Comparison of ENCODE assay signal across 17 cellular contexts in genomic region chr12:96378319-96378718, GRCh38. TPM values are rescaled to one million over a fixed set of nuclear protein-coding genes. Genes with fewer than 3 reads are reported as not detected.
A peak's percentile ranks its signal among the peaks of the same experiment; 100 is the strongest.
DNase-seq lines count a peak whose midpoint lies in the region; TF ChIP-seq lines count a peak whose summit lies in the region.
"Had no signal": no experiment of that assay in that cellular context is flagged by ENCODE, and none has a peak within 500 bp of the region (broad histone marks: within the 10 kb centered on the region; RNA-seq: fewer than 3 reads in every experiment).

No MANE protein-coding gene starts in this region.

- H3K9ac ChIP-seq in mammary epithelial cell (ENCODE audit: insufficient read depth, low read length) = no peak overlapping the region

- peak overlapping the region; percentile 94 to 98 (median 97) for H3K27ac Mint-ChIP-seq in CD4-positive, alpha-beta memory T cell
- H3K27ac Mint-ChIP-seq in activated CD4-positive, alpha-beta memory T cell treated with anti-CD3 and anti-CD28 coated beads, Interleukin-2, amount 10 ng/mL, durations not matched to agents 7 days and 5 days = peak overlapping the region; percentile 96
- peak overlapping the region; percentile 73 to 95 (median 92) for H3K27ac Mint-ChIP-seq in immature natural killer cell

- H3K27me3 ChIP-seq in CD4-positive, alpha-beta memory T cell (ENCODE audit: insufficient read depth, low read length) = no peaks in the 10 kb centered on the region
- H3K27me3 ChIP-seq in DOHH2 (ENCODE audit: control insufficient read depth, low read length) (no peaks in the 10 kb centered on the region), mammary epithelial cell (ENCODE audit: insufficient read depth, low read length) (no peaks in the 10 kb centered on the region)
- H3K27me3 ChIP-seq: adrenal gland, BE2C, Peyer's patch had no signal

- H3K4me3 Mint-ChIP-seq in CD4-positive, alpha-beta memory T cell = peak overlapping the region; percentile 92 to 98 (median 94)
- H3K4me3 Mint-ChIP-seq in activated CD4-positive, alpha-beta memory T cell treated with anti-CD3 and anti-CD28 coated beads, Interleukin-2, amount 10 ng/mL, durations not matched to agents 7 days and 5 days = peak overlapping the region; percentile 77
- H3K4me3 Mint-ChIP-seq in immature natural killer cell = peak overlapping the region; percentile 86 to 91 (median 89)

- no peaks in the 10 kb centered on the region for H3K9me3 ChIP-seq in CD4-positive, alpha-beta memory T cell (ENCODE audit: control insufficient read depth in 1 of 2, low read length in 2 of 2)
- H3K9me3 ChIP-seq in DOHH2 (ENCODE audit: control insufficient read depth, insufficient read depth, low read length) (no peaks in the 10 kb centered on the region), mammary epithelial cell (replicated peaks; ENCODE audit: insufficient read depth, low read length) (no peaks in the 10 kb centered on the region)
- H3K9me3 ChIP-seq: adrenal gland, BE2C, Peyer's patch, thoracic aorta had no signal

- peaks cover 88% of the 10 kb centered on the region for H3K4me1 ChIP-seq in CD4-positive, alpha-beta memory T cell (ENCODE audit: insufficient read depth, low read length)
- peaks cover 85% of the 10 kb centered on the region for H3K4me1 ChIP-seq in DOHH2 (ENCODE audit: control insufficient read depth, low read length)
- peaks cover under 1% of the 10 kb centered on the region for H3K4me1 ChIP-seq in mammary epithelial cell (ENCODE audit: insufficient read depth, low read length)
- H3K4me1 ChIP-seq: BE2C had no signal

- no peak overlapping the region for H3K4me3 ChIP-seq in CD4-positive, alpha-beta memory T cell (ENCODE audit: low read length in 2 of 2)
- H3K4me3 ChIP-seq in DOHH2 (ENCODE audit: low read length) = peak overlapping the region; percentile 60
- H3K4me3 ChIP-seq in mammary epithelial cell (replicated peaks in 1 of 3; ENCODE audit: insufficient read depth in 1 of 3, low read depth in 2 of 3, low read length in 3 of 3) = no peak overlapping the region
- H3K4me3 ChIP-seq: adrenal gland, thoracic aorta had no signal

- H3K9me3 Mint-ChIP-seq in CD4-positive, alpha-beta memory T cell = peaks cover 0 to 9% (median 1%) of the 10 kb centered on the region in 8 donors
- peaks cover 19% of the 10 kb centered on the region for H3K9me3 Mint-ChIP-seq in activated CD4-positive, alpha-beta memory T cell treated with anti-CD3 and anti-CD28 coated beads, Interleukin-2, amount 10 ng/mL, durations not matched to agents 7 days and 5 days
- no peaks in the 10 kb centered on the region for H3K9me3 Mint-ChIP-seq in immature natural killer cell

- POLR2A ChIA-PET in CD4-positive, alpha-beta memory T cell (lab: Charles Lee; ENCODE audit: partially characterized antibody) = interaction anchor here (0.6 to 4.9 kb wide), 8 partner anchors 8 to 79 kb away, joined by 3 to 81 read pairs (median 4); partner anchors contain the start of gene CDK17
- POLR2A ChIA-PET in activated CD4-positive, alpha-beta memory T cell treated with anti-CD3 and anti-CD28 coated beads, Interleukin-2, amount 10 ng/mL, durations not matched to agents 7 days and 5 days (lab: Charles Lee) = interaction anchor here (0.6 to 2.4 kb wide), 9 partner anchors 11 to 528 kb away, joined by 3 to 46 read pairs (median 4); partner anchors contain the start of gene CDK17

- peak overlapping the region; percentile 68 for H3K27ac ChIP-seq in CD4-positive, alpha-beta memory T cell (ENCODE audit: low read depth, low read length)
- H3K27ac ChIP-seq in DOHH2 (ENCODE audit: low read depth, low read length) (peak overlapping the region; percentile 83), mammary epithelial cell (ENCODE audit: insufficient read depth, low read depth, low read length) (no peak overlapping the region)
- H3K27ac ChIP-seq: adrenal gland, thoracic aorta had no signal

- no peaks in the 10 kb centered on the region for H3K27me3 Mint-ChIP-seq in CD4-positive, alpha-beta memory T cell
- H3K27me3 Mint-ChIP-seq in activated CD4-positive, alpha-beta memory T cell treated with anti-CD3 and anti-CD28 coated beads, Interleukin-2, amount 10 ng/mL, durations not matched to agents 7 days and 5 days = no peaks in the 10 kb centered on the region
- peaks cover 11 to 55% (median 18%) of the 10 kb centered on the region in 3 donors for H3K27me3 Mint-ChIP-seq in immature natural killer cell (ENCODE audit: low read depth in 3 of 3)

- TF ChIP-seq CTCF in DOHH2 (IDR thresholded peaks at IDR 0.05; ENCODE audit: low read depth, low read length, poor library complexity, severe bottlenecking) (no peak), mammary epithelial cell (conservative IDR thresholded peaks at IDR 0.05 in 1 of 2, IDR thresholded peaks at IDR 0.05 in 1 of 2; ENCODE audit: extremely low read depth in 1 of 2, insufficient read depth in 1 of 2, low read depth in 1 of 2, low read length in 2 of 2) (no peak)

- no peak for DNase-seq in CD4-positive, alpha-beta memory T cell
- DNase-seq in activated CD4-positive, alpha-beta memory T cell treated with anti-CD3 and anti-CD28 coated beads, Interleukin-2, amount 10 ng/mL, durations not matched to agents 7 days and 5 days = no peak
- no peak for DNase-seq in immature natural killer cell
- DNase-seq in mammary epithelial cell = no peak
- DNase-seq in T1000 (lab: John Stamatoyannopoulos, UW) = no peak
- no peak for DNase-seq in SIG-M5 (lab: John Stamatoyannopoulos, UW)
- DNase-seq: adrenal gland; BE2C; caudate nucleus; DMS 273 treated with DMSO at 0.1 percent for 48 hours; effector CD4-positive, alpha-beta T cell; NCI-H1105; Peyer's patch; posterior cingulate gyrus; stimulated activated CD4-positive, alpha-beta T cell treated with anti-CD3 and anti-CD28 coated beads, Interleukin-4, amount 100 ng/mL, for 24 hours had no signal

- dilution Hi-C loops in mammary epithelial cell (cut with HindIII; ENCODE audit: low sequenced_read_pairs) = loop anchor here (5.0 kb wide), 1 partner anchor 51 kb away; no protein-coding TSS in a partner anchor

- H3K36me3 Mint-ChIP-seq in CD4-positive, alpha-beta memory T cell = peaks cover 0 to 7% of the 10 kb centered on the region in 2 donors
- H3K36me3 Mint-ChIP-seq in activated CD4-positive, alpha-beta memory T cell treated with anti-CD3 and anti-CD28 coated beads, Interleukin-2, amount 10 ng/mL, durations not matched to agents 7 days and 5 days (ENCODE audit: low read depth) = peaks cover 46% of the 10 kb centered on the region
- no peaks in the 10 kb centered on the region for H3K36me3 Mint-ChIP-seq in immature natural killer cell

- in situ Hi-C loops in mammary epithelial cell (cut with MboI; ENCODE audit: low sequenced_read_pairs in 2 of 2) = no loop called here

- H3K79me2 ChIP-seq in DOHH2 (ENCODE audit: control insufficient read depth, low read length) (peaks cover 97% of the 10 kb centered on the region), mammary epithelial cell (ENCODE audit: insufficient read depth, low read length) (peaks cover 98% of the 10 kb centered on the region)

- H3K4me1 Mint-ChIP-seq in CD4-positive, alpha-beta memory T cell = peaks cover 59 to 83% (median 70%) of the 10 kb centered on the region in 4 donors
- H3K4me1 Mint-ChIP-seq in activated CD4-positive, alpha-beta memory T cell treated with anti-CD3 and anti-CD28 coated beads, Interleukin-2, amount 10 ng/mL, durations not matched to agents 7 days and 5 days = peaks cover 65% of the 10 kb centered on the region
- H3K4me1 Mint-ChIP-seq in immature natural killer cell = peaks cover 82 to 99% of the 10 kb centered on the region in 2 donors

- peak overlapping the region; percentile 69 for H3K4me2 ChIP-seq in DOHH2 (ENCODE audit: low read length)
- no peak overlapping the region for H3K4me2 ChIP-seq in mammary epithelial cell (ENCODE audit: insufficient read depth, low read depth, low read length)

- CTCF ChIA-PET in CD4-positive, alpha-beta memory T cell (lab: Charles Lee; ENCODE audit: partially characterized antibody) = interaction anchor here (0.7 to 4.8 kb wide), 8 partner anchors 16 to 316 kb away, joined by 3 to 36 read pairs (median 4); partner anchors contain the start of gene CDK17
- CTCF ChIA-PET in activated CD4-positive, alpha-beta memory T cell treated with anti-CD3 and anti-CD28 coated beads, Interleukin-2, amount 10 ng/mL, durations not matched to agents 7 days and 5 days (lab: Charles Lee) = interaction anchor here (0.6 to 2.4 kb wide), 7 partner anchors 19 to 138 kb away, joined by 3 to 26 read pairs (median 4); partner anchors contain the start of genes CDK17 and CFAP54
- CTCF ChIA-PET in mammary epithelial cell (lab: Charles Lee; ENCODE audit: low non-redundant PET) = no interaction called here

- intact Hi-C loops in CD4-positive, alpha-beta memory T cell (cut with micrococcal nuclease) = loop anchor here (1.0 to 5.0 kb wide), 4 partner anchors 14 to 51 kb away; no protein-coding TSS in a partner anchor
- intact Hi-C loops in mammary epithelial cell (cut with micrococcal nuclease) = no loop called here

- peaks cover 8% of the 10 kb centered on the region; the same call in 1 of the 2 replicates for H4K20me1 ChIP-seq in DOHH2 (ENCODE audit: control insufficient read depth, insufficient read depth, low read depth, low read length)
- H4K20me1 ChIP-seq in mammary epithelial cell (ENCODE audit: insufficient read depth, low read length) = peaks cover 2% of the 10 kb centered on the region

- H3K36me3 ChIP-seq in CD4-positive, alpha-beta memory T cell (ENCODE audit: insufficient read depth, low read length) = no peaks in the 10 kb centered on the region
- H3K36me3 ChIP-seq in DOHH2 (ENCODE audit: control insufficient read depth, low read length) (no peaks in the 10 kb centered on the region), mammary epithelial cell (ENCODE audit: insufficient read depth, low read length) (no peaks in the 10 kb centered on the region)
- H3K36me3 ChIP-seq: adrenal gland, BE2C, Peyer's patch, thoracic aorta had no signal

- H3F3A ChIP-seq in DOHH2 (ENCODE audit: control insufficient read depth, insufficient read depth) = peaks cover 15% of the 10 kb centered on the region

- no TSS peak for BruUV-seq in mammary epithelial cell (replicated peaks; lab: Mats Ljungman, UMichigan)

- no peaks in the 10 kb centered on the region for H3K9me2 ChIP-seq in DOHH2 (replicated peaks; ENCODE audit: control insufficient read depth, low read length)

- WGBS in mammary epithelial cell (ENCODE audit: low coverage, missing lambda C conversion rate) = 25% methylated on average over 1 of the region's 1 CpG

- H2AFZ ChIP-seq in mammary epithelial cell (ENCODE audit: low read depth, low read length) = no peak overlapping the region

RNA-seq across cellular contexts. Expression of gene CDK17, which starts 21.9 kb away (rescaled TPM):
- total RNA-seq in CD4-positive, alpha-beta memory T cell = 10 to 100 TPM; 66.9 to 67.4 TPM
- 10 to 100 TPM; 30.5 to 31.5 TPM for polyA plus RNA-seq in CD4-positive, alpha-beta memory T cell
- 10 to 100 TPM; 41.5 to 42.5 TPM for total RNA-seq in activated CD4-positive, alpha-beta memory T cell treated with anti-CD3 and anti-CD28 coated beads, Interleukin-2, amount 10 ng/mL, durations not matched to agents 7 days and 5 days
- 10 to 100 TPM; 27.2 to 64.0 (median 52.7) TPM for polyA plus RNA-seq in immature natural killer cell
- 10 to 100 TPM; 42.5 to 64.2 TPM for total RNA-seq in mammary epithelial cell
- 10.7 TPM for polyA plus RNA-seq in mammary epithelial cell
- 112 TPM for polyA minus RNA-seq in mammary epithelial cell
